In the genomic region with DNA sequence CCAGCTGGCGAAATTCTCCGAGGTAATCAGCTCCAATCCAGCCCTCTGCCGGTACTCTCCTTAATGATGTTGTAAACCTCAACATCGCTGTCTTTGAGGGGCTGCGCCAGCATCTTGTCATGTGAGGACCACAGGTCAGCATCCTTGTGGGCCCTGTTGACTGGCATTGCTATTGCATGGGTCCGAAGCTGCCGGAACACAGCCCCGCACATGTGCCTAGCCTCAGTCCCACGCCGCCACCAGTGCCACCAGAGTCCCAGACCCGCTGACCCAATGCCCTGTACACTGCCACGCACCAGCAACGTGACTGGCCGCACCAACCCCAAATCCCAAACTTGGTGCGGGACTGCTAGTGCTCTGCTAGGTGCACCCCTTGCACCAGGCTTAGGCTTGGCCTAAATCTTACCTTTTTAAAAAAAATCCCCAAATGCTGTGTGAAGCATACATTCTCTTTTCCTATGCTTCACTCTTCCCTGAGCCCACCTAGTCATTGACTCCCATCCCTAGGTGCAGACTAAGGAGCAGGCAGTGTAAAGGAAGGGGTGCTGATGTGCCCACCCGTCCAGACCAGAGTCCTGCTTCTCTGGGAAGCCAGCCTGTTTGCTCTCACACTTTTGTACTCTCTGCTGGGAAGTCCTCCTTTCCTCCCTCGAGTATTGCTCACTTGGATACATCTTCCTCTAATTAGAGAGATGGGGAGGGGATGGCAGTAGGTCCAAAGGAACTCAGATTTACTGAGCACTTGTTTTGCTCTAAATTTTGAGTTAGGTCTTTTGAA, we compare ENCODE assay signal across 1 cellular context.
TF ChIP-seq lines count a peak whose summit lies in the region.

No MANE protein-coding gene starts in this region.

TF ChIP-seq in H1, 55 proteins besides CTCF, POLR2A, EP300 and RAD21:
- no peak for TF ChIP-seq HDAC6 (IDR thresholded peaks at IDR 0.05; ENCODE audit: low read depth, low read length)
- TF ChIP-seq TBP (IDR thresholded peaks at IDR 0.05; ENCODE audit: low read depth, low read length), result no peak
- TF ChIP-seq PHF8 (conservative IDR thresholded peaks at IDR 0.05; ENCODE audit: low read depth, low read length), result no peak
- TF ChIP-seq MAFK (IDR thresholded peaks at IDR 0.05; ENCODE audit: low read depth, low read length), result no peak
- TF ChIP-seq RFX5 (IDR thresholded peaks at IDR 0.05; ENCODE audit: borderline replicate concordance, low read depth, low read length), result no peak
- no peak for TF ChIP-seq NRF1 (IDR thresholded peaks at IDR 0.05; ENCODE audit: low read depth, low read length)
